19 cellular contexts compared by ENCODE assay signal in the genomic region with DNA sequence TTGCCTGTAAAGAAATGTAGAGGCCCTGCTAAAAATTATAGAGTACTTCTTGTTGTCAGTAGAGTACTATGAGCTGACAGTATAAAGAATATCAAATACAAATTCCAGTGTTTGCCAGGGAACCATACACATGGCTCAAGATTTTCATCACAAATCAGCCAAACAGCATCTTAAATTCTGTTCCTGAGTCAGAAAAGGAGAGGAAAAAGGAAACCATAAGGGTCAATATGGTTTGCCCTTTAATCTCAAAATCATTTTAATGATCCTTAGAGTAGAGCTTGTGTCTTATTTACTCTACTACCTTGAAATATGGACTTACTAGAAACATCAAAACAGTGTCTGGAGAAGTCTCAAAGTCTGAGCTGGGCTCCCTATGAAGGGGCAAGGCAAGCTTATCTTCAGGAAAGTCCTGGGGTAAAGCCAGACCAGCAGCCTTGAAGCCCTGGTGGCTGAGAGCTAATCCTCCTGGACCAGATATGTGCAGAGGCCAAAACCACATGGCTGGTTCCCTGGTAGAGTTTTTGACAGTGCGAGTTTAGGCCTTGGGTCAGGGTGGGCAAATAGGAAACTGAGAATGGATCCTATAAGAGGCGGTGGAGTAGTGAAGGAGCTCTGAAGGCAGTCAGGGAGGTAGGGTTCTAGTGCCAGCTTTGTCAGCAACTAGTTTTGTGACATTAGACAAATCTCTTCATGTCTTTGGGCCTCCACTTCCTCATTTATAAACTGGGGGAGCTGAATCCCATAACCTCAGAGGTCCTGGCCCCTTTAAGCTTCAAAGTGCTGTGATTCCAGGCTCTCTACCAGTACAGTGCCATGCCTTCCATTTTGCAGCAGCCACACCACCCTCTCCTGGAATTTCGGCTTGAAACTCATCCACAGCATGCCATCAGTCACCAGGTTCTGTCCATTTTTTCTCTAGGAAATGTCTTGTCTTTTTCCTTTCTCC. TPM values are rescaled to one million over a fixed set of nuclear protein-coding genes. Genes with fewer than 3 reads are reported as not detected.
DNase-seq lines count a peak whose midpoint lies in the region; ATAC-seq, FAIRE-seq and TF ChIP-seq lines count a peak whose summit lies in the region.
"Had no signal": no experiment of that assay in that cellular context is flagged by ENCODE, and none has a peak within 500 bp of the region (broad histone marks: within the 10 kb centered on the region; RNA-seq: fewer than 3 reads in every experiment).

No MANE protein-coding gene starts in this region.

- CTCF ChIA-PET in A549 (lab: Yijun Ruan, JAX): interaction anchor here (0.8 to 1.5 kb wide), 3 partner anchors 12 to 190 kb away, joined by 3 read pairs; a partner anchor contains a TSS

- POLR2A ChIA-PET in A549 (lab: Yijun Ruan, JAX): no interaction called here

- peak overlapping the region; percentile 39; the same call in 2 of the 3 replicates for H3K4me2 ChIP-seq in A549
- no peak overlapping the region for H3K4me2 ChIP-seq in osteoblast (ENCODE audit: insufficient read depth, low read length)

- H3K27me3 ChIP-seq in osteoblast (ENCODE audit: insufficient read depth, low read length): no peaks in the 10 kb centered on the region
- H3K27me3 ChIP-seq: SJSA1 had no signal

- no peak for TF ChIP-seq CTCF in A549 (IDR thresholded peaks at IDR 0.05)
- TF ChIP-seq CTCF in osteoblast (IDR thresholded peaks at IDR 0.05; ENCODE audit: extremely low read depth, low read depth, low read length): no peak

- in situ Hi-C loops in KBM-7 (cut with MboI; ENCODE audit: low pct_unique_long_range_greater_than_20kb, low sequenced_read_pairs): no loop called here
- in situ Hi-C loops in G401 (cut with HindIII; ENCODE audit: low sequenced_read_pairs): no loop called here

- H3K36me3 ChIP-seq in osteoblast (ENCODE audit: insufficient read depth, low read length): no peaks in the 10 kb centered on the region

- H3K27ac ChIP-seq in A549 (peak overlapping the region in 1 of 2 experiments; percentile 2; a peak in 1 of 6 replicates), osteoblast (ENCODE audit: low read depth, low read length) (no peak overlapping the region)
- H3K27ac ChIP-seq: HL-60, SJSA1 had no signal

- H3K9me3 ChIP-seq in A549: no peaks in the 10 kb centered on the region
- no peaks in the 10 kb centered on the region for H3K9me3 ChIP-seq in osteoblast (ENCODE audit: low read depth, low read length)
- H3K9me3 ChIP-seq: SJSA1 had no signal

- FAIRE-seq in A549 (lab: Jason Lieb, UNC): no peak
- FAIRE-seq: frontal cortex had no signal

- WGBS in A549 (ENCODE audit: missing lambda C conversion rate): 86% methylated on average over 3 of the region's 3 CpGs

- H4K20me1 ChIP-seq in osteoblast (ENCODE audit: insufficient read depth, low read length): peaks cover 16% of the 10 kb centered on the region

- no peak overlapping the region for H2AFZ ChIP-seq in osteoblast (ENCODE audit: low read length)

- H3K4me1 ChIP-seq in A549 (peaks cover 52% of the 10 kb centered on the region), osteoblast (ENCODE audit: insufficient read depth, low read length) (peaks cover 13% of the 10 kb centered on the region)
- H3K4me1 ChIP-seq: SJSA1 had no signal

- H3K79me2 ChIP-seq in osteoblast (ENCODE audit: insufficient read depth, low read length): peaks cover 7% of the 10 kb centered on the region

- ATAC-seq in A549: 0 out of 6 replicates have a peak, but pooled peaks of 1 of the 2 experiments have one; percentile 24
- ATAC-seq: stimulated activated effector memory CD8-positive, alpha-beta T cell treated with anti-CD3 and anti-CD28 coated beads, Interleukin-12 subunit alpha, Interleukin-12 subunit beta, amount 100 ng/mL, for 72 hours had no signal

- H3K4me3 ChIP-seq in A549: no peak overlapping the region
- no peak overlapping the region for H3K4me3 ChIP-seq in osteoblast (ENCODE audit: insufficient read depth, low read length)
- H3K4me3 ChIP-seq: SJSA1, skin epidermis had no signal

- TF ChIP-seq POLR2A in A549 (IDR thresholded peaks at IDR 0.05; ENCODE audit: low read length): no peak

- no peak for TF ChIP-seq EP300 in A549 (IDR thresholded peaks at IDR 0.05)

- no peak for TF ChIP-seq RAD21 in A549 (conservative IDR thresholded peaks at IDR 0.05 in 1 of 2, IDR thresholded peaks at IDR 0.05 in 1 of 2)

- no peak for DNase-seq in A549 (ENCODE audit: low read depth in 1 of 2, low spot score in 1 of 2)
- DNase-seq in KBM-7: peak; percentile 4
- DNase-seq in dedifferentiated amniotic fluid mesenchymal stem cell (ENCODE audit: extremely low spot score): peak; percentile 5
- DNase-seq in osteoblast (ENCODE audit: insufficient read length, low spot score, missing footprints): peak; percentile 36
- DNase-seq in amygdala (lab: John Stamatoyannopoulos, UW): no peak
- DNase-seq in G401 (ENCODE audit: low spot score): no peak
- DNase-seq in superior temporal gyrus (ENCODE audit: extremely low spot score): no peak
- DNase-seq in anterior cingulate cortex (lab: John Stamatoyannopoulos, UW): no peak
- DNase-seq: activated CD4-positive, alpha-beta T cell treated with anti-CD3 and anti-CD28 coated beads, Interleukin-2, amount 10 ng/mL, durations not matched to agents 24 days and 14 days; activated naive CD4-positive, alpha-beta T cell treated with anti-CD3 and anti-CD28 coated beads for 36 hours; central memory CD4-positive, alpha-beta T cell; Karpas-422; mammary epithelial cell; NCI-H187 had no signal

TF ChIP-seq in A549, 52 proteins besides CTCF, POLR2A, EP300 and RAD21:
- no peak for TF ChIP-seq PHF8 (IDR thresholded peaks at IDR 0.05; ENCODE audit: borderline replicate concordance, low read depth)
- no peak for TF ChIP-seq CHD4 (IDR thresholded peaks at IDR 0.05; ENCODE audit: borderline replicate concordance)
- TF ChIP-seq HOXB13 (CRISPR knock-in tag; IDR thresholded peaks at IDR 0.05; ENCODE audit: low read depth): no peak
- no peak for TF ChIP-seq ZFP36 (IDR thresholded peaks at IDR 0.05; ENCODE audit: borderline replicate concordance, partially characterized antibody)
- no peak for TF ChIP-seq FOXS1 (CRISPR knock-in tag; IDR thresholded peaks at IDR 0.05)
- TF ChIP-seq FOSL2 (IDR thresholded peaks at IDR 0.05): no peak
- no peak for TF ChIP-seq FOSL2 (CRISPR knock-in tag; IDR thresholded peaks at IDR 0.05)
- TF ChIP-seq ESRRA (IDR thresholded peaks at IDR 0.05; ENCODE audit: borderline replicate concordance, low read length): no peak
- no peak for TF ChIP-seq JUNB (IDR thresholded peaks at IDR 0.05)
- TF ChIP-seq, protein P1, sequence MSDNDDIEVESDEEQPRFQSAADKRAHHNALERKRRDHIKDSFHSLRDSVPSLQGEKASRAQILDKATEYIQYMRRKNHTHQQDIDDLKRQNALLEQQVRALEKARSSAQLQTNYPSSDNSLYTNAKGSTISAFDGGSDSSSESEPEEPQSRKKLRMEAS (IDR thresholded peaks at IDR 0.05): no peak
- TF ChIP-seq CEBPB (IDR thresholded peaks at IDR 0.05): no peak
- TF ChIP-seq BHLHE40 (IDR thresholded peaks at IDR 0.05; ENCODE audit: low read depth, low read length): no peak
- no peak for TF ChIP-seq EHMT2 (IDR thresholded peaks at IDR 0.05; ENCODE audit: low read depth)
- TF ChIP-seq NPAS2 (CRISPR knock-in tag; IDR thresholded peaks at IDR 0.05; ENCODE audit: borderline replicate concordance): no peak
- TF ChIP-seq, protein P2, sequence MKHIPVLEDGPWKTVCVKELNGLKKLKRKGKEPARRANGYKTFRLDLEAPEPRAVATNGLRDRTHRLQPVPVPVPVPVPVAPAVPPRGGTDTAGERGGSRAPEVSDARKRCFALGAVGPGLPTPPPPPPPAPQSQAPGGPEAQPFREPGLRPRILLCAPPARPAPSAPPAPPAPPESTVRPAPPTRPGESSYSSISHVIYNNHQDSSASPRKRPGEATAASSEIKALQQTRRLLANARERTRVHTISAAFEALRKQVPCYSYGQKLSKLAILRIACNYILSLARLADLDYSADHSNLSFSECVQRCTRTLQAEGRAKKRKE (CRISPR knock-in tag; IDR thresholded peaks at IDR 0.05; ENCODE audit: low read depth): no peak
- no peak for TF ChIP-seq RNF2 (IDR thresholded peaks at IDR 0.05; ENCODE audit: borderline replicate concordance, low read depth)
- TF ChIP-seq ZNF302 (CRISPR knock-in tag; IDR thresholded peaks at IDR 0.05): no peak
- no peak for TF ChIP-seq MAFK (IDR thresholded peaks at IDR 0.05; ENCODE audit: partially characterized antibody)
TF ChIP-seq in A549: peak in this region for 0.

RNA-seq across cellular contexts. Expression of a gene that starts 38.9 kb away (rescaled TPM):
- polyA plus RNA-seq in A549 (2011; rRNA removed) (24.2 and 39.7 TPM in 2 replicates), A549 (2017; fragmentation: RNase III; extraction: RNeasy Plus Mini Kit Qiagen cat#74134 plus additional on column Dnase treatment) (13.3 to 13.9 TPM (median 13.7 TPM) in 3 replicates)
- 6.0 and 8.9 TPM in 2 replicates for polyA plus RNA-seq in A549 (2012; cell fraction: cytosol; rRNA removed)
- polyA plus RNA-seq in A549 (2012; cell fraction: nucleus; rRNA removed): 14.7 and 18.7 TPM in 2 replicates
- polyA minus RNA-seq in A549 (2011; rRNA and poly(A)+ RNA removed): 40.8 and 50.5 TPM in 2 replicates
- 11.6 and 12.4 TPM in 2 replicates for total RNA-seq in osteoblast
- total RNA-seq in G401 (2014; rRNA removed; shearing (Covaris generic)): 3.1 and 6.4 TPM in 2 replicates

Comparison
In these comparisons a context has a peak if more than half of its experiments do, and no peak if none do; other contexts are left out.
1. DNase-seq: peak in KBM-7 (single experiment), dedifferentiated amniotic fluid mesenchymal stem cell (single experiment) and osteoblast (single experiment); none in A549 (0 of 2), amygdala (0 of 56), G401 (single experiment), superior temporal gyrus (single experiment) and anterior cingulate cortex (0 of 58).